In genomic region chr11:2382927-2383822, GRCh38 we compare ENCODE assay signal across 8 cellular contexts. TPM values are rescaled to one million over a fixed set of nuclear protein-coding genes. Genes with fewer than 3 reads are reported as not detected.
DNase-seq lines count a peak whose midpoint lies in the region; ATAC-seq and TF ChIP-seq lines count a peak whose summit lies in the region.

No MANE protein-coding gene starts in this region.

- no peaks in the 10 kb centered on the region for H3K9me3 Mint-ChIP-seq in T-helper 2 cell treated with Interferon-gamma antibody and Interleukin-4, amounts not matched to agents 5 μg/mL and 100 μg/mL, for 36 hours

- no peak overlapping the region for H2AFZ ChIP-seq in hepatocyte

- H3K4me1 Mint-ChIP-seq in T-helper 2 cell treated with Interferon-gamma antibody and Interleukin-4, amounts not matched to agents 5 μg/mL and 100 μg/mL, for 36 hours (ENCODE audit: low read depth) = peaks cover 30% of the 10 kb centered on the region

- H3K9me3 ChIP-seq in left lung (no peaks in the 10 kb centered on the region), thyroid gland (no peaks in the 10 kb centered on the region), hepatocyte (ENCODE audit: low read depth) (no peaks in the 10 kb centered on the region)

- H4K20me1 ChIP-seq in hepatocyte (ENCODE audit: insufficient read depth, poor library complexity, severe bottlenecking) = peaks cover 92% of the 10 kb centered on the region

- no peak overlapping the region for H3K27ac ChIP-seq in brain microvascular endothelial cell
- H3K27ac ChIP-seq in left lung = peak overlapping the region; percentile 87 to 94
- peak overlapping the region; percentile 51 to 97 (median 66) for H3K27ac ChIP-seq in thyroid gland
- no peak overlapping the region for H3K27ac ChIP-seq in hepatocyte

- H3K27me3 Mint-ChIP-seq in T-helper 2 cell treated with Interferon-gamma antibody and Interleukin-4, amounts not matched to agents 5 μg/mL and 100 μg/mL, for 36 hours (ENCODE audit: low read depth) = no peaks in the 10 kb centered on the region

- ATAC-seq in left lung = peak; percentile 1
- no peak for ATAC-seq in HG02642 (IDR thresholded peaks at IDR 0.05; ENCODE audit: poor library complexity, unreplicated experiment)

- 54 to 69% methylated on average over 11 to 20 of the region's 25 CpGs for WGBS in thyroid gland, 2 donors
- 90% methylated on average over 25 of the region's 25 CpGs for whole genome bisulfite sequencing in hepatocyte (ENCODE audit: low lambda C conversion rate, missing lambda C conversion rate)

- no peaks in the 10 kb centered on the region for H3K27me3 ChIP-seq in brain microvascular endothelial cell (replicated peaks)
- peaks cover 0 to 4% of the 10 kb centered on the region in 2 donors for H3K27me3 ChIP-seq in left lung
- H3K27me3 ChIP-seq in thyroid gland = no peaks in the 10 kb centered on the region
- no peaks in the 10 kb centered on the region for H3K27me3 ChIP-seq in hepatocyte

- in situ Hi-C loops in brain microvascular endothelial cell (cut with HindIII; ENCODE audit: low pct_ligation_motif_present, low sequenced_read_pairs) = no loop called here

- H3K79me2 ChIP-seq in hepatocyte = peaks cover 96% of the 10 kb centered on the region

- TF ChIP-seq POLR2A in thyroid gland (IDR thresholded peaks at IDR 0.05) = no peak

- no peak overlapping the region for H3K4me2 ChIP-seq in hepatocyte

- no peaks in the 10 kb centered on the region for H3K36me3 ChIP-seq in brain microvascular endothelial cell (replicated peaks)
- H3K36me3 ChIP-seq in left lung = peaks cover 0 to 11% of the 10 kb centered on the region in 2 donors
- H3K36me3 ChIP-seq in thyroid gland = no peaks in the 10 kb centered on the region
- H3K36me3 ChIP-seq in hepatocyte (replicated peaks; ENCODE audit: insufficient read depth, low read depth) = no peaks in the 10 kb centered on the region

- peaks cover 54 to 91% of the 10 kb centered on the region in 2 donors for H3K4me1 ChIP-seq in left lung
- H3K4me1 ChIP-seq in thyroid gland = peaks cover 61 to 79% of the 10 kb centered on the region in 2 donors
- H3K4me1 ChIP-seq in hepatocyte (ENCODE audit: insufficient read depth) = peaks cover 3% of the 10 kb centered on the region

- no peak for DNase-seq in T-helper 2 cell treated with Interferon-gamma antibody and Interleukin-4, amounts not matched to agents 5 μg/mL and 100 μg/mL, for 36 hours (ENCODE audit: low spot score)
- no peak for DNase-seq in T-helper 2 cell
- DNase-seq in brain microvascular endothelial cell = no peak
- peak in 1 of 2 donors; percentile 81 for DNase-seq in left lung
- peak in 1 of 2 donors; percentile 27 for DNase-seq in thyroid gland
- DNase-seq in hepatocyte (ENCODE audit: low spot score) = no peak
- no peak for DNase-seq in DMS153 (lab: John Stamatoyannopoulos, UW)

- H3K4me3 Mint-ChIP-seq in T-helper 2 cell treated with Interferon-gamma antibody and Interleukin-4, amounts not matched to agents 5 μg/mL and 100 μg/mL, for 36 hours = peak overlapping the region; percentile 29

- H3K27ac Mint-ChIP-seq in T-helper 2 cell treated with Interferon-gamma antibody and Interleukin-4, amounts not matched to agents 5 μg/mL and 100 μg/mL, for 36 hours = peak overlapping the region; percentile 75

- peak; percentile 13 for TF ChIP-seq CTCF in brain microvascular endothelial cell (IDR thresholded peaks at IDR 0.05; ENCODE audit: low read depth, low read length, missing control alignments)
- TF ChIP-seq CTCF in left lung (IDR thresholded peaks at IDR 0.05) = no peak
- TF ChIP-seq CTCF in thyroid gland (IDR thresholded peaks at IDR 0.05) = no peak
- TF ChIP-seq CTCF in hepatocyte (IDR thresholded peaks at IDR 0.05; ENCODE audit: poor library complexity) = no peak

- H3K36me3 Mint-ChIP-seq in T-helper 2 cell treated with Interferon-gamma antibody and Interleukin-4, amounts not matched to agents 5 μg/mL and 100 μg/mL, for 36 hours (ENCODE audit: low read depth) = peaks cover 9% of the 10 kb centered on the region

- H3K4me3 ChIP-seq in brain microvascular endothelial cell (ENCODE audit: low read depth, low read length) (no peak overlapping the region), left lung (peak overlapping the region in 1 of 2 donors; percentile 18), thyroid gland (replicated peaks in 1 of 3) (no peak overlapping the region), hepatocyte (no peak overlapping the region)

- no peaks in the 10 kb centered on the region for H3K9me2 ChIP-seq in hepatocyte (replicated peaks; ENCODE audit: insufficient read depth)

- intact Hi-C loops in left lung (cut with DNase I) = no loop called here
- intact Hi-C loops in thyroid gland (cut with DNase I) = no loop called here

RNA-seq across cellular contexts. Expression of gene CD81, which starts 6.1 kb away (rescaled TPM):
- total RNA-seq in left lung (100 to 1,000 TPM; 641 to 754 TPM), thyroid gland (100 to 1,000 TPM; 264 to 370 (median 298) TPM), hepatocyte (216 and 233 TPM in 2 replicates)
- 471 and 472 TPM in 2 replicates for polyA plus RNA-seq in hepatocyte

RNA-seq across cellular contexts. Expression of gene TSSC4, which starts 17.4 kb away (rescaled TPM):
- total RNA-seq in left lung = 10 to 100 TPM; 35.3 to 47.6 TPM
- 10 to 100 TPM; 37.5 to 62.3 (median 45.1) TPM for total RNA-seq in thyroid gland
- total RNA-seq in hepatocyte = 31.4 and 33.8 TPM in 2 replicates
- polyA plus RNA-seq in hepatocyte = 68.5 and 85.4 TPM in 2 replicates

Comparison
In these comparisons a context has a peak if more than half of its experiments do, and no peak if none do; other contexts are left out.
1. H3K27ac ChIP-seq: peak in left lung (2 of 2) and thyroid gland (3 of 3); none in brain microvascular endothelial cell (single experiment) and hepatocyte (single experiment).